In the genomic region with DNA sequence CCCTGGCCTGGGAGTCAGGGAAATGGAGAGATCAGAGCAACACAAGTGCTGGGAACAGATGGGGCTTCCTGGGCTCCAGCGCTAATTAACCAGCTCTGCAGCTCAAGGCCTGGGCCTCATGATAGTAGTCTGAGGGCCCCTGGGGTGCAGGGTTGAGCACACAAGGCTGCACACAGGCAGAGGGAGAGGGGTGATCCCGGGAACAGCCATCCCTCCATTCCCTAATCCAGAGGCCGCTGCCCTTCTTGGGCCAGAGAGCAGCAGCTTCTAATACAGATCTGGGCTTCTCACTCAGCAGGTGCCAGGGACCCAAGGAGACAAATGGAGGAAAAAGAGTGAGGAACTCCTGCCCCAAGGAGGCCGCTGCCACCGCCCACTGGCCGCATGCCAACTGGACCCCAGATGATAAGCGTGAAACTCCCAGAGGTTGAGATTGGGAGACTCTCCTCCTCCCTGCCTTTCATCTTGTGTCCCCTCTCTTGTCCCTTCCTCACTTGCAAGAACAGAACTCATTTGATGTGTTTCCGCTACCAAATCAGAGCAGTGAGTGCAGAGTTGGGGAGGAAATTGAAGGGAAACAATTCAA, we compare ENCODE assay signal across 2 cellular contexts.
TF ChIP-seq lines count a peak whose summit lies in the region.

No MANE protein-coding gene starts in this region.

TF ChIP-seq in GM23338, 12 proteins besides CTCF, POLR2A, EP300 and RAD21 (continued from another document):
- TF ChIP-seq, protein P1, sequence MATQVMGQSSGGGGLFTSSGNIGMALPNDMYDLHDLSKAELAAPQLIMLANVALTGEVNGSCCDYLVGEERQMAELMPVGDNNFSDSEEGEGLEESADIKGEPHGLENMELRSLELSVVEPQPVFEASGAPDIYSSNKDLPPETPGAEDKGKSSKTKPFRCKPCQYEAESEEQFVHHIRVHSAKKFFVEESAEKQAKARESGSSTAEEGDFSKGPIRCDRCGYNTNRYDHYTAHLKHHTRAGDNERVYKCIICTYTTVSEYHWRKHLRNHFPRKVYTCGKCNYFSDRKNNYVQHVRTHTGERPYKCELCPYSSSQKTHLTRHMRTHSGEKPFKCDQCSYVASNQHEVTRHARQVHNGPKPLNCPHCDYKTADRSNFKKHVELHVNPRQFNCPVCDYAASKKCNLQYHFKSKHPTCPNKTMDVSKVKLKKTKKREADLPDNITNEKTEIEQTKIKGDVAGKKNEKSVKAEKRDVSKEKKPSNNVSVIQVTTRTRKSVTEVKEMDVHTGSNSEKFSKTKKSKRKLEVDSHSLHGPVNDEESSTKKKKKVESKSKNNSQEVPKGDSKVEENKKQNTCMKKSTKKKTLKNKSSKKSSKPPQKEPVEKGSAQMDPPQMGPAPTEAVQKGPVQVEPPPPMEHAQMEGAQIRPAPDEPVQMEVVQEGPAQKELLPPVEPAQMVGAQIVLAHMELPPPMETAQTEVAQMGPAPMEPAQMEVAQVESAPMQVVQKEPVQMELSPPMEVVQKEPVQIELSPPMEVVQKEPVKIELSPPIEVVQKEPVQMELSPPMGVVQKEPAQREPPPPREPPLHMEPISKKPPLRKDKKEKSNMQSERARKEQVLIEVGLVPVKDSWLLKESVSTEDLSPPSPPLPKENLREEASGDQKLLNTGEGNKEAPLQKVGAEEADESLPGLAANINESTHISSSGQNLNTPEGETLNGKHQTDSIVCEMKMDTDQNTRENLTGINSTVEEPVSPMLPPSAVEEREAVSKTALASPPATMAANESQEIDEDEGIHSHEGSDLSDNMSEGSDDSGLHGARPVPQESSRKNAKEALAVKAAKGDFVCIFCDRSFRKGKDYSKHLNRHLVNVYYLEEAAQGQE (IDR thresholded peaks at IDR 0.05; ENCODE audit: unreplicated experiment): no peak
- TF ChIP-seq JUNB (IDR thresholded peaks at IDR 0.05; ENCODE audit: unreplicated experiment): no peak
- no peak for TF ChIP-seq CREB1 (CRISPR knock-in tag; IDR thresholded peaks at IDR 0.05; ENCODE audit: low read depth)
- TF ChIP-seq, protein P2, sequence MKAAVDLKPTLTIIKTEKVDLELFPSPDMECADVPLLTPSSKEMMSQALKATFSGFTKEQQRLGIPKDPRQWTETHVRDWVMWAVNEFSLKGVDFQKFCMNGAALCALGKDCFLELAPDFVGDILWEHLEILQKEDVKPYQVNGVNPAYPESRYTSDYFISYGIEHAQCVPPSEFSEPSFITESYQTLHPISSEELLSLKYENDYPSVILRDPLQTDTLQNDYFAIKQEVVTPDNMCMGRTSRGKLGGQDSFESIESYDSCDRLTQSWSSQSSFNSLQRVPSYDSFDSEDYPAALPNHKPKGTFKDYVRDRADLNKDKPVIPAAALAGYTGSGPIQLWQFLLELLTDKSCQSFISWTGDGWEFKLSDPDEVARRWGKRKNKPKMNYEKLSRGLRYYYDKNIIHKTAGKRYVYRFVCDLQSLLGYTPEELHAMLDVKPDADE (IDR thresholded peaks at IDR 0.05): no peak
- no peak for TF ChIP-seq EZH2 (IDR thresholded peaks at IDR 0.05; ENCODE audit: low read depth, unreplicated experiment)

TF ChIP-seq in K562, 482 proteins besides CTCF, POLR2A, EP300 and RAD21 (continued from another document):
- TF ChIP-seq, protein P3, sequence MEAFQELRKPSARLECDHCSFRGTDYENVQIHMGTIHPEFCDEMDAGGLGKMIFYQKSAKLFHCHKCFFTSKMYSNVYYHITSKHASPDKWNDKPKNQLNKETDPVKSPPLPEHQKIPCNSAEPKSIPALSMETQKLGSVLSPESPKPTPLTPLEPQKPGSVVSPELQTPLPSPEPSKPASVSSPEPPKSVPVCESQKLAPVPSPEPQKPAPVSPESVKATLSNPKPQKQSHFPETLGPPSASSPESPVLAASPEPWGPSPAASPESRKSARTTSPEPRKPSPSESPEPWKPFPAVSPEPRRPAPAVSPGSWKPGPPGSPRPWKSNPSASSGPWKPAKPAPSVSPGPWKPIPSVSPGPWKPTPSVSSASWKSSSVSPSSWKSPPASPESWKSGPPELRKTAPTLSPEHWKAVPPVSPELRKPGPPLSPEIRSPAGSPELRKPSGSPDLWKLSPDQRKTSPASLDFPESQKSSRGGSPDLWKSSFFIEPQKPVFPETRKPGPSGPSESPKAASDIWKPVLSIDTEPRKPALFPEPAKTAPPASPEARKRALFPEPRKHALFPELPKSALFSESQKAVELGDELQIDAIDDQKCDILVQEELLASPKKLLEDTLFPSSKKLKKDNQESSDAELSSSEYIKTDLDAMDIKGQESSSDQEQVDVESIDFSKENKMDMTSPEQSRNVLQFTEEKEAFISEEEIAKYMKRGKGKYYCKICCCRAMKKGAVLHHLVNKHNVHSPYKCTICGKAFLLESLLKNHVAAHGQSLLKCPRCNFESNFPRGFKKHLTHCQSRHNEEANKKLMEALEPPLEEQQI (IDR thresholded peaks at IDR 0.05): no peak
